ENCODE assay signal across 17 cellular contexts in genomic region chr2:239119346-239120126, GRCh38.
DNase-seq lines count a peak whose midpoint lies in the region; ATAC-seq and TF ChIP-seq lines count a peak whose summit lies in the region.
"Had no signal": no experiment of that assay in that cellular context is flagged by ENCODE, and none has a peak within 500 bp of the region (broad histone marks: within the 10 kb centered on the region; RNA-seq: fewer than 3 reads in every experiment).

No MANE protein-coding gene starts in this region.

- ATAC-seq in effector memory CD8-positive, alpha-beta T cell (replicated peaks): no peak
- ATAC-seq: sciatic nerve had no signal

- peak overlapping the region; percentile 55 to 66 for H3K27ac Mint-ChIP-seq in effector memory CD8-positive, alpha-beta T cell
- no peak overlapping the region for H3K27ac Mint-ChIP-seq in Caco-2 (ENCODE audit: unreplicated experiment)
- H3K27ac Mint-ChIP-seq: IgD-negative memory B cell had no signal

- DNase-seq in stimulated activated CD4-positive, alpha-beta T cell treated with anti-CD3 and anti-CD28 coated beads, Interleukin-4, amount 100 ng/mL, for 24 hours: peak; percentile 5
- DNase-seq in stimulated activated CD4-positive, alpha-beta T cell treated with anti-CD3 and anti-CD28 coated beads, Interleukin-1b, Interleukin-23, amount 100 ng/mL, for 48 hours: no peak
- DNase-seq in NT2/D1 (ENCODE audit: low read depth, low spot score): no peak
- no peak for DNase-seq in effector memory CD8-positive, alpha-beta T cell
- no peak for DNase-seq in DMS53 treated with DMSO at 0.1 percent for 48 hours (lab: John Stamatoyannopoulos, UW; ENCODE audit: unreplicated experiment)
- no peak for DNase-seq in Caco-2
- no peak for DNase-seq in WERI-Rb-1
- DNase-seq: activated CD4-positive, alpha-beta T cell treated with anti-CD3 and anti-CD28 coated beads, Interleukin-2, amount 50 U/mL, for 4 hours; aorta; BE2C; colonic mucosa; NCI-H1930; NCI-H524; occipital lobe had no signal

- TF ChIP-seq CTCF in Caco-2 (IDR thresholded peaks at IDR 0.05; ENCODE audit: insufficient read depth in 1 of 2, low read depth in 1 of 2, low read length in 1 of 2, severe bottlenecking in 1 of 2, unreplicated experiment in 1 of 2) (no peak), WERI-Rb-1 (IDR thresholded peaks at IDR 0.05; ENCODE audit: low read depth, low read length) (no peak)

- no TSS peak for BruUV-seq in Caco-2 (replicated peaks; lab: Mats Ljungman, UMichigan)

- peaks cover 2% of the 10 kb centered on the region; the same call in 1 of the 2 replicates for H3K9me3 ChIP-seq in NT2/D1 (ENCODE audit: insufficient read depth, low read length)
- H3K9me3 ChIP-seq in Caco-2: no peaks in the 10 kb centered on the region
- no peaks in the 10 kb centered on the region for H3K9me3 ChIP-seq in WERI-Rb-1 (ENCODE audit: severe bottlenecking)
- H3K9me3 ChIP-seq: BE2C, colonic mucosa had no signal

- no peaks in the 10 kb centered on the region for H3K27me3 Mint-ChIP-seq in effector memory CD8-positive, alpha-beta T cell
- H3K27me3 Mint-ChIP-seq in Caco-2 (ENCODE audit: insufficient read depth, unreplicated experiment): no peaks in the 10 kb centered on the region
- H3K27me3 Mint-ChIP-seq: IgD-negative memory B cell had no signal

- H3K36me3 ChIP-seq in NT2/D1 (ENCODE audit: insufficient read depth, insufficient read length, low read length) (peaks cover 5% of the 10 kb centered on the region), Caco-2 (ENCODE audit: control insufficient read depth, insufficient read depth, low read length) (no peaks in the 10 kb centered on the region), WERI-Rb-1 (no peaks in the 10 kb centered on the region; the same call in 1 of the 2 replicates)
- H3K36me3 ChIP-seq: colonic mucosa had no signal

- intact Hi-C loops in Caco-2 (cut with micrococcal nuclease; ENCODE audit: unreplicated experiment): no loop called here

- H3K4me1 ChIP-seq in NT2/D1 (ENCODE audit: insufficient read depth, insufficient read length) (peaks cover 7% of the 10 kb centered on the region), Caco-2 (no peaks in the 10 kb centered on the region)
- H3K4me1 ChIP-seq: colonic mucosa had no signal

- POLR2A ChIA-PET in Caco-2 (lab: Charles Lee): no interaction called here

- H3K9ac ChIP-seq in NT2/D1 (ENCODE audit: insufficient read length, low read depth): peak overlapping the region; percentile 26

- H3K27ac ChIP-seq in WERI-Rb-1: no peak overlapping the region
- H3K27ac ChIP-seq: colonic mucosa, SK-N-MC had no signal

- H3K27me3 ChIP-seq in NT2/D1 (ENCODE audit: insufficient read depth, insufficient read length) (no peaks in the 10 kb centered on the region), Caco-2 (replicated peaks; ENCODE audit: control insufficient read depth, insufficient read depth, low read length) (no peaks in the 10 kb centered on the region), WERI-Rb-1 (ENCODE audit: insufficient read depth, low read depth, severe bottlenecking) (no peaks in the 10 kb centered on the region)
- H3K27me3 ChIP-seq: BE2C, colonic mucosa had no signal

- H3K4me1 Mint-ChIP-seq in effector memory CD8-positive, alpha-beta T cell (ENCODE audit: low read depth in 2 of 2): peaks cover 20 to 38% of the 10 kb centered on the region in 2 donors
- no peaks in the 10 kb centered on the region for H3K4me1 Mint-ChIP-seq in Caco-2 (ENCODE audit: low read depth, unreplicated experiment)
- H3K4me1 Mint-ChIP-seq: IgD-negative memory B cell had no signal

- H3K4me3 Mint-ChIP-seq in effector memory CD8-positive, alpha-beta T cell: peak overlapping the region in 1 of 2 donors; percentile 66
- H3K4me3 Mint-ChIP-seq in Caco-2 (ENCODE audit: unreplicated experiment): no peak overlapping the region

- H3K4me3 ChIP-seq in NT2/D1 (ENCODE audit: insufficient read length, low read depth) (no peak overlapping the region), Caco-2 (ENCODE audit: low read depth, low read length) (no peak overlapping the region), WERI-Rb-1 (ENCODE audit: low read depth, low read length) (no peak overlapping the region)
- H3K4me3 ChIP-seq: colonic mucosa, SK-N-MC had no signal

- CTCF ChIA-PET in Caco-2 (lab: Charles Lee): no interaction called here

- no peaks in the 10 kb centered on the region for H3K9me3 Mint-ChIP-seq in effector memory CD8-positive, alpha-beta T cell
- no peaks in the 10 kb centered on the region for H3K9me3 Mint-ChIP-seq in Caco-2 (ENCODE audit: unreplicated experiment)
- H3K9me3 Mint-ChIP-seq: IgD-negative memory B cell had no signal

- H3K36me3 Mint-ChIP-seq in effector memory CD8-positive, alpha-beta T cell (ENCODE audit: insufficient read depth): peaks cover 20% of the 10 kb centered on the region
- H3K36me3 Mint-ChIP-seq in Caco-2 (ENCODE audit: insufficient read depth, unreplicated experiment): peaks cover 6% of the 10 kb centered on the region
